35 cellular contexts compared by ENCODE assay signal in genomic region chr12:113792450-113792849, GRCh38.
"Had no signal": no experiment of that assay in that cellular context is flagged by ENCODE, and none has a peak within 500 bp of the region (broad histone marks: within the 10 kb centered on the region; RNA-seq: fewer than 3 reads in every experiment).

No MANE protein-coding gene starts in this region.

- DNase-seq: Karpas-422, Kasumi-1, MG63, MM.1S, MV-4-11, NCI-H1048, NCI-H1092, NCI-H1092 treated with DMSO at 0.1 percent for 48 hours, NCI-H1105, NCI-H1105 treated with DMSO at 0.1 percent for 48 hours, NCI-H1417, NCI-H1417 treated with DMSO at 0.1 percent for 48 hours, NCI-H1436, NCI-H1436 treated with DMSO at 0.1 percent for 48 hours, NCI-H146, NCI-H1694, NCI-H1694 treated with DMSO at 0.1 percent for 48 hours, NCI-H187, NCI-H187 treated with DMSO at 0.1 percent for 48 hours, NCI-H1930, NCI-H2029, NCI-H2029 treated with DMSO at 0.1 percent for 48 hours, NCI-H2081, NCI-H2081 treated with DMSO at 0.1 percent for 48 hours, NCI-H2107, NCI-H2171, NCI-H2171 treated with DMSO at 0.1 percent for 48 hours, NCI-H2227 treated with DMSO at 0.1 percent for 48 hours, NCI-H226, NCI-H345, NCI-H446, NCI-H446 treated with DMSO at 0.1 percent for 48 hours, NCI-H510A, NCI-H510A treated with DMSO at 0.1 percent for 48 hours, NCI-H524 had no signal

- H3K4me3 ChIP-seq: MG63 had no signal

- H3K9me3 ChIP-seq: MG63 had no signal

- H3K36me3 ChIP-seq: MG63 had no signal

- H3K27me3 ChIP-seq: MG63 had no signal
